In genomic region chr22:37229012-37229804, GRCh38 we compare ENCODE assay signal across 8 cellular contexts. TPM values are rescaled to one million over a fixed set of nuclear protein-coding genes. Genes with fewer than 3 reads are reported as not detected.
DNase-seq lines count a peak whose midpoint lies in the region; ATAC-seq and TF ChIP-seq lines count a peak whose summit lies in the region.

No MANE protein-coding gene starts in this region.

- H3K4me3 ChIP-seq in CD8-positive, alpha-beta memory T cell (ENCODE audit: low read length) = peak overlapping the region; percentile 85
- no peak overlapping the region for H3K4me3 ChIP-seq in astrocyte of the cerebellum (ENCODE audit: low read depth, low read length)
- H3K4me3 ChIP-seq in naive thymus-derived CD4-positive, alpha-beta T cell (ENCODE audit: low read length) = peak overlapping the region; percentile 54

- POLR2A ChIA-PET in CD8-positive, alpha-beta memory T cell (lab: Charles Lee) = interaction anchor here (0.5 to 6.6 kb wide), 10 partner anchors 10 to 82 kb away, joined by 3 to 115 read pairs (median 4); partner anchors contain the start of gene RAC2
- POLR2A ChIA-PET in naive thymus-derived CD4-positive, alpha-beta T cell (lab: Charles Lee) = interaction anchor here (0.5 to 8.7 kb wide), 12 partner anchors 13 to 386 kb away, joined by 3 to 297 read pairs (median 6); partner anchors contain the start of genes IL2RB, RAC2 and SSTR3

- H3K36me3 Mint-ChIP-seq in CD8-positive, alpha-beta memory T cell = peaks cover 17 to 78% (median 22%) of the 10 kb centered on the region in 3 donors
- peaks cover 13 to 82% (median 39%) of the 10 kb centered on the region in 5 donors for H3K36me3 Mint-ChIP-seq in naive thymus-derived CD4-positive, alpha-beta T cell

- no peaks in the 10 kb centered on the region for H3K9me3 Mint-ChIP-seq in CD8-positive, alpha-beta memory T cell
- peaks cover 0 to 1% (median 0%) of the 10 kb centered on the region in 11 donors for H3K9me3 Mint-ChIP-seq in naive thymus-derived CD4-positive, alpha-beta T cell

- peak overlapping the region; percentile 76 to 89 (median 85) for H3K4me3 Mint-ChIP-seq in CD8-positive, alpha-beta memory T cell
- peak overlapping the region; percentile 75 to 99 (median 86) for H3K4me3 Mint-ChIP-seq in naive thymus-derived CD4-positive, alpha-beta T cell

- peaks cover 94% of the 10 kb centered on the region for H3K4me1 ChIP-seq in CD8-positive, alpha-beta memory T cell (ENCODE audit: insufficient read depth, low read length)
- peaks cover 79 to 92% of the 10 kb centered on the region in 2 donors for H3K4me1 ChIP-seq in naive thymus-derived CD4-positive, alpha-beta T cell (ENCODE audit: control insufficient read depth in 2 of 2, insufficient read depth in 2 of 2, low read length in 2 of 2)

- H3K27ac Mint-ChIP-seq in CD8-positive, alpha-beta memory T cell = peak overlapping the region; percentile 98 to 100 (median 99)
- H3K27ac Mint-ChIP-seq in naive thymus-derived CD4-positive, alpha-beta T cell = peak overlapping the region; percentile 96 to 100 (median 99)

- CTCF ChIA-PET in CD8-positive, alpha-beta memory T cell (lab: Charles Lee) = interaction anchor here (0.6 to 6.9 kb wide), 9 partner anchors 10 to 177 kb away, joined by 3 to 105 read pairs (median 7); partner anchors contain the start of genes KCTD17 and RAC2
- CTCF ChIA-PET in naive thymus-derived CD4-positive, alpha-beta T cell (lab: Charles Lee) = interaction anchor here (0.7 to 4.5 kb wide), 10 partner anchors 10 to 405 kb away, joined by 3 to 64 read pairs (median 13); partner anchors contain the start of gene RAC2

- H3K27ac ChIP-seq in CD8-positive, alpha-beta memory T cell (ENCODE audit: low read depth, low read length) = peak overlapping the region; percentile 93
- peak overlapping the region; percentile 90 for H3K27ac ChIP-seq in naive thymus-derived CD4-positive, alpha-beta T cell (ENCODE audit: low read depth, low read length)

- ATAC-seq in naive thymus-derived CD4-positive, alpha-beta T cell = no peak
- ATAC-seq in GM21423 (IDR thresholded peaks at IDR 0.05; ENCODE audit: unreplicated experiment) = no peak
- ATAC-seq in GM21723 (IDR thresholded peaks at IDR 0.05; ENCODE audit: unreplicated experiment) = no peak

- peaks cover 86 to 92% (median 92%) of the 10 kb centered on the region in 3 donors for H3K4me1 Mint-ChIP-seq in CD8-positive, alpha-beta memory T cell
- H3K4me1 Mint-ChIP-seq in naive thymus-derived CD4-positive, alpha-beta T cell = peaks cover 73 to 92% (median 87%) of the 10 kb centered on the region in 7 donors

- H3K36me3 ChIP-seq in CD8-positive, alpha-beta memory T cell (ENCODE audit: insufficient read depth, low read length) = peaks cover 71% of the 10 kb centered on the region
- H3K36me3 ChIP-seq in naive thymus-derived CD4-positive, alpha-beta T cell (ENCODE audit: control insufficient read depth in 2 of 3, insufficient read depth in 3 of 3, low read length in 3 of 3) = peaks cover 13 to 69% (median 32%) of the 10 kb centered on the region in 3 experiments

- no peaks in the 10 kb centered on the region for H3K9me3 ChIP-seq in CD8-positive, alpha-beta memory T cell (ENCODE audit: low read length)
- no peaks in the 10 kb centered on the region for H3K9me3 ChIP-seq in naive thymus-derived CD4-positive, alpha-beta T cell (ENCODE audit: control insufficient read depth in 2 of 3, low read length in 3 of 3)

- no peak for TF ChIP-seq CTCF in astrocyte of the cerebellum (IDR thresholded peaks at IDR 0.05; ENCODE audit: low read depth, low read length, missing control alignments)

- intact Hi-C loops in naive thymus-derived CD4-positive, alpha-beta T cell (cut with micrococcal nuclease) = loop anchor here in 1 of 2 donors (10.0 kb wide), 1 partner anchor 446 kb away; the partner anchor contains the start of gene LGALS1

- no peaks in the 10 kb centered on the region for H3K27me3 ChIP-seq in CD8-positive, alpha-beta memory T cell (ENCODE audit: insufficient read depth, low read length, poor library complexity, severe bottlenecking)
- H3K27me3 ChIP-seq in naive thymus-derived CD4-positive, alpha-beta T cell (ENCODE audit: control insufficient read depth in 2 of 2, insufficient read depth in 2 of 2, low read length in 2 of 2) = no peaks in the 10 kb centered on the region

- in situ Hi-C loops in astrocyte of the cerebellum (cut with HindIII; ENCODE audit: low sequenced_read_pairs) = no loop called here

- DNase-seq in CD8-positive, alpha-beta memory T cell = peak in 4 of 5 donors; percentile 41 to 71 (median 46)
- peak; percentile 10 for DNase-seq in LoVo (ENCODE audit: low spot score)
- DNase-seq in astrocyte of the cerebellum (ENCODE audit: low read depth) = peak; percentile 66
- DNase-seq in naive thymus-derived CD4-positive, alpha-beta T cell = peak in 3 of 9 donors; percentile 42 to 45 (median 45)
- DNase-seq in NCI-H526 treated with DMSO at 0.1 percent for 48 hours (lab: John Stamatoyannopoulos, UW) = no peak
- no peak for DNase-seq in epidermal melanocyte (ENCODE audit: insufficient read length, low spot score)

- no peaks in the 10 kb centered on the region for H3K27me3 Mint-ChIP-seq in CD8-positive, alpha-beta memory T cell
- no peaks in the 10 kb centered on the region for H3K27me3 Mint-ChIP-seq in naive thymus-derived CD4-positive, alpha-beta T cell

RNA-seq across cellular contexts. Expression of gene RAC2, which starts 14.9 kb away (rescaled TPM):
- 100 to 1,000 TPM; 433 to 452 TPM for total RNA-seq in CD8-positive, alpha-beta memory T cell
- 1,206 TPM for polyA plus RNA-seq in CD8-positive, alpha-beta memory T cell
- total RNA-seq in naive thymus-derived CD4-positive, alpha-beta T cell = 100 to 1,000 TPM; 263 to 886 (median 301) TPM
- polyA plus RNA-seq in naive thymus-derived CD4-positive, alpha-beta T cell = 100 to 1,000 TPM; 838 to 852 TPM

RNA-seq across cellular contexts. Expression of gene SSTR3, which starts 16.9 kb away (rescaled TPM):
- total RNA-seq in CD8-positive, alpha-beta memory T cell = under 1 TPM; 0.24 to 0.62 TPM
- 0.59 TPM for polyA plus RNA-seq in CD8-positive, alpha-beta memory T cell
- total RNA-seq in naive thymus-derived CD4-positive, alpha-beta T cell = 10 to 100 TPM in 2 of 5 experiments, 1 to 10 TPM in 3; 3.9 to 30.4 (median 6.4) TPM
- polyA plus RNA-seq in naive thymus-derived CD4-positive, alpha-beta T cell = 1 to 10 TPM; 5.8 to 9.5 TPM

RNA-seq across cellular contexts. Expression of gene C1QTNF6, which starts 41.2 kb away (rescaled TPM):
- total RNA-seq in CD8-positive, alpha-beta memory T cell = 1 to 10 TPM; 3.6 to 4.3 TPM
- 1.8 TPM for polyA plus RNA-seq in CD8-positive, alpha-beta memory T cell
- 10 to 100 TPM; 12.4 to 27.6 (median 20.2) TPM for total RNA-seq in naive thymus-derived CD4-positive, alpha-beta T cell
- polyA plus RNA-seq in naive thymus-derived CD4-positive, alpha-beta T cell = 1 to 10 TPM; 1.1 to 2.4 TPM

RNA-seq across cellular contexts. Expression of gene CYTH4, which starts 53.1 kb away (rescaled TPM):
- total RNA-seq in CD8-positive, alpha-beta memory T cell = 10 to 100 TPM; 23.1 to 24.7 TPM
- polyA plus RNA-seq in CD8-positive, alpha-beta memory T cell = 80.2 TPM
- total RNA-seq in naive thymus-derived CD4-positive, alpha-beta T cell = 100 to 1,000 TPM; 123 to 227 (median 214) TPM
- 10 to 100 TPM; 49.5 to 71.1 TPM for polyA plus RNA-seq in naive thymus-derived CD4-positive, alpha-beta T cell

Comparison
In these comparisons a context has a peak if more than half of its experiments do, and no peak if none do; other contexts are left out.
1. DNase-seq: peak in CD8-positive, alpha-beta memory T cell (4 of 5), LoVo (single experiment) and astrocyte of the cerebellum (single experiment); none in NCI-H526 treated with DMSO at 0.1 percent for 48 hours (single experiment) and epidermal melanocyte (single experiment).